ENCODE assay signal across 1 cellular context in genomic region chr12:57624441-57625220, GRCh38.
TF ChIP-seq lines count a peak whose summit lies in the region.

No MANE protein-coding gene starts in this region.

TF ChIP-seq in HepG2, 621 proteins besides CTCF, POLR2A, EP300 and RAD21:
- TF ChIP-seq KDM2A (CRISPR knock-in tag; IDR thresholded peaks at IDR 0.05; ENCODE audit: borderline replicate concordance, low read depth) (0 out of 2 replicates have a peak, but pooled peaks have one; percentile 35), ZNF124 (CRISPR knock-in tag; IDR thresholded peaks at IDR 0.05) (no peak), HDAC6 (IDR thresholded peaks at IDR 0.05; ENCODE audit: low read depth, low read length) (no peak)
